1 cellular context compared by ENCODE assay signal in the genomic region with DNA sequence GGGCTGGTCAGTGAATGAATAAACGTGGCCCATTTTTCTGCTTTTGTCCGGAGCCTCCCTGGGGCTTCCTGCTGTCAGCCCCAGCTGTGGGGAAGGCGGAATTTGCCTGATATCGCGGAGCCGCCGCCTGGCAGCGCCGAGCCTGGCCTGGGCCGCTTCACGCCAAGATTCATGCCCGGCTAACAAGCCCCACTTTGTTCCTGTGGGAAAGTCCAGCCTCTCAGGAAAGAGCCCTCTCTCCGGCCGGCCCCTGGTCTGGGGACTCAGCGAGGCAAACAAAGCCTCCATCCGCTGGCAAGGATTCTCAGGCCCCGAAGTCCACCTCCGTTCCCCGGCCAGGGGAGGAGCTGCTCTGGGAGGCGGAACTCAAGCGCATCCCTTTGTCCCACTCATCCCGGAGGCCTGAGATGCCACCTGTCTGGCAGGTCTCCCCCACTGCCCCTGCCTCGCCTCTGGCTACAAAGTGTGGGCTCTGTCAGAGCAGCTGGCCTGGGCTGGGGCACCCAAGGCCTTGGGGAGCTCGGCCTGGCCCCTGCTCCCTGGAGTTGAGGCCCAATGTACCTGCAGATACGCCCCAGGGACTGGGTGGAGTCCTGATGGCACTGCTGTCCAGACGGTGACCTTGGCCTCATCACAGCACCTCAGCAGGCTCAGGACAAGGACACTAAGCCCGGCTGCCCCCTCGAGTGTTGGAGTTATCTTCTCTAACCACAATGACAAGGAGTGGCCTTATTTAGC.
TF ChIP-seq lines count a peak whose summit lies in the region.

No MANE protein-coding gene starts in this region.

TF ChIP-seq in HepG2, 621 proteins besides CTCF, POLR2A, EP300 and RAD21:
- TF ChIP-seq ZNF839 (CRISPR knock-in tag; IDR thresholded peaks at IDR 0.05; ENCODE audit: borderline replicate concordance) (no peak), ZSCAN21 (CRISPR knock-in tag; IDR thresholded peaks at IDR 0.05; ENCODE audit: borderline replicate concordance) (0 out of 2 replicates have a peak, but pooled peaks have one; percentile 21), HNRNPLL (IDR thresholded peaks at IDR 0.05; ENCODE audit: low read depth, low read length, poor library complexity, severe bottlenecking) (peak; percentile 31), CHD4 (IDR thresholded peaks at IDR 0.05; ENCODE audit: borderline replicate concordance, low read length) (no peak), ZNF331 (CRISPR knock-in tag; IDR thresholded peaks at IDR 0.05) (no peak), GATAD2A (CRISPR knock-in tag; IDR thresholded peaks at IDR 0.05) (no peak), FOXK1 (CRISPR knock-in tag; IDR thresholded peaks at IDR 0.05; ENCODE audit: borderline replicate concordance, low read depth) (no peak), HES4 (CRISPR knock-in tag; IDR thresholded peaks at IDR 0.05; ENCODE audit: borderline replicate concordance) (no peak), RFXANK (CRISPR knock-in tag; IDR thresholded peaks at IDR 0.05) (no peak), ZNF773 (CRISPR knock-in tag; IDR thresholded peaks at IDR 0.05; ENCODE audit: borderline replicate concordance) (no peak), POLR2AphosphoS2 (IDR thresholded peaks at IDR 0.05; ENCODE audit: low read depth, low read length) (no peak), SAFB2 (CRISPR knock-in tag; IDR thresholded peaks at IDR 0.05; ENCODE audit: borderline replicate concordance, low read depth) (no peak), HIVEP1 (CRISPR knock-in tag; IDR thresholded peaks at IDR 0.05) (no peak), ZNF441 (CRISPR knock-in tag; IDR thresholded peaks at IDR 0.05; ENCODE audit: borderline replicate concordance) (peak; percentile 54; the same call in 1 of the 2 replicates), ZNF501 (CRISPR knock-in tag; IDR thresholded peaks at IDR 0.05) (no peak), PHF21A (CRISPR knock-in tag; IDR thresholded peaks at IDR 0.05) (0 out of 2 replicates have a peak, but pooled peaks have one; percentile 20), ZNF350 (CRISPR knock-in tag; IDR thresholded peaks at IDR 0.05; ENCODE audit: borderline replicate concordance, low read depth) (0 out of 2 replicates have a peak, but pooled peaks have one; percentile 26), ZFX (CRISPR knock-in tag; IDR thresholded peaks at IDR 0.05; ENCODE audit: low read depth) (peak; percentile 19; the same call in 1 of the 2 replicates)
- TF ChIP-seq, protein P1, sequence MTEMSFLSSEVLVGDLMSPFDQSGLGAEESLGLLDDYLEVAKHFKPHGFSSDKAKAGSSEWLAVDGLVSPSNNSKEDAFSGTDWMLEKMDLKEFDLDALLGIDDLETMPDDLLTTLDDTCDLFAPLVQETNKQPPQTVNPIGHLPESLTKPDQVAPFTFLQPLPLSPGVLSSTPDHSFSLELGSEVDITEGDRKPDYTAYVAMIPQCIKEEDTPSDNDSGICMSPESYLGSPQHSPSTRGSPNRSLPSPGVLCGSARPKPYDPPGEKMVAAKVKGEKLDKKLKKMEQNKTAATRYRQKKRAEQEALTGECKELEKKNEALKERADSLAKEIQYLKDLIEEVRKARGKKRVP (CRISPR knock-in tag; IDR thresholded peaks at IDR 0.05) = no peak
- TF ChIP-seq, protein P2, sequence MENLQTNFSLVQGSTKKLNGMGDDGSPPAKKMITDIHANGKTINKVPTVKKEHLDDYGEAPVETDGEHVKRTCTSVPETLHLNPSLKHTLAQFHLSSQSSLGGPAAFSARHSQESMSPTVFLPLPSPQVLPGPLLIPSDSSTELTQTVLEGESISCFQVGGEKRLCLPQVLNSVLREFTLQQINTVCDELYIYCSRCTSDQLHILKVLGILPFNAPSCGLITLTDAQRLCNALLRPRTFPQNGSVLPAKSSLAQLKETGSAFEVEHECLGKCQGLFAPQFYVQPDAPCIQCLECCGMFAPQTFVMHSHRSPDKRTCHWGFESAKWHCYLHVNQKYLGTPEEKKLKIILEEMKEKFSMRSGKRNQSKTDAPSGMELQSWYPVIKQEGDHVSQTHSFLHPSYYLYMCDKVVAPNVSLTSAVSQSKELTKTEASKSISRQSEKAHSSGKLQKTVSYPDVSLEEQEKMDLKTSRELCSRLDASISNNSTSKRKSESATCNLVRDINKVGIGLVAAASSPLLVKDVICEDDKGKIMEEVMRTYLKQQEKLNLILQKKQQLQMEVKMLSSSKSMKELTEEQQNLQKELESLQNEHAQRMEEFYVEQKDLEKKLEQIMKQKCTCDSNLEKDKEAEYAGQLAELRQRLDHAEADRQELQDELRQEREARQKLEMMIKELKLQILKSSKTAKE (CRISPR knock-in tag; IDR thresholded peaks at IDR 0.05; ENCODE audit: borderline replicate concordance) = no peak
- TF ChIP-seq, protein P3, sequence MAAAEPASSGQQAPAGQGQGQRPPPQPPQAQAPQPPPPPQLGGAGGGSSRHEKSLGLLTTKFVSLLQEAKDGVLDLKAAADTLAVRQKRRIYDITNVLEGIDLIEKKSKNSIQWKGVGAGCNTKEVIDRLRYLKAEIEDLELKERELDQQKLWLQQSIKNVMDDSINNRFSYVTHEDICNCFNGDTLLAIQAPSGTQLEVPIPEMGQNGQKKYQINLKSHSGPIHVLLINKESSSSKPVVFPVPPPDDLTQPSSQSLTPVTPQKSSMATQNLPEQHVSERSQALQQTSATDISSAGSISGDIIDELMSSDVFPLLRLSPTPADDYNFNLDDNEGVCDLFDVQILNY (CRISPR knock-in tag; conservative IDR thresholded peaks at IDR 0.05) = no peak
- TF ChIP-seq, protein P4, sequence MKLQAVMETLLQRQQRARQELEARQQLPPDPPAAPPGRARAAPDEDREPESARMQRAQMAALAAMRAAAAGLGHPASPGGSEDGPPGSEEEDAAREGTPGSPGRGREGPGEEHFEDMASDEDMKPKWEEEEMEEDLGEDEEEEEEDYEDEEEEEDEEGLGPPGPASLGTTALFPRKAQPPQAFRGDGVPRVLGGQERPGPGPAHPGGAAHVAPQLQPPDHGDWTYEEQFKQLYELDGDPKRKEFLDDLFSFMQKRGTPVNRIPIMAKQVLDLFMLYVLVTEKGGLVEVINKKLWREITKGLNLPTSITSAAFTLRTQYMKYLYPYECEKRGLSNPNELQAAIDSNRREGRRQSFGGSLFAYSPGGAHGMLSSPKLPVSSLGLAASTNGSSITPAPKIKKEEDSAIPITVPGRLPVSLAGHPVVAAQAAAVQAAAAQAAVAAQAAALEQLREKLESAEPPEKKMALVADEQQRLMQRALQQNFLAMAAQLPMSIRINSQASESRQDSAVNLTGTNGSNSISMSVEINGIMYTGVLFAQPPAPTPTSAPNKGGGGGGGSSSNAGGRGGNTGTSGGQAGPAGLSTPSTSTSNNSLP (IDR thresholded peaks at IDR 0.05; ENCODE audit: low read depth, low read length) = no peak
- TF ChIP-seq, protein P5, sequence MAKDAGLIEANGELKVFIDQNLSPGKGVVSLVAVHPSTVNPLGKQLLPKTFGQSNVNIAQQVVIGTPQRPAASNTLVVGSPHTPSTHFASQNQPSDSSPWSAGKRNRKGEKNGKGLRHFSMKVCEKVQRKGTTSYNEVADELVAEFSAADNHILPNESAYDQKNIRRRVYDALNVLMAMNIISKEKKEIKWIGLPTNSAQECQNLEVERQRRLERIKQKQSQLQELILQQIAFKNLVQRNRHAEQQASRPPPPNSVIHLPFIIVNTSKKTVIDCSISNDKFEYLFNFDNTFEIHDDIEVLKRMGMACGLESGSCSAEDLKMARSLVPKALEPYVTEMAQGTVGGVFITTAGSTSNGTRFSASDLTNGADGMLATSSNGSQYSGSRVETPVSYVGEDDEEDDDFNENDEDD (CRISPR knock-in tag; IDR thresholded peaks at IDR 0.05; ENCODE audit: borderline replicate concordance) = no peak
- TF ChIP-seq, protein P6, sequence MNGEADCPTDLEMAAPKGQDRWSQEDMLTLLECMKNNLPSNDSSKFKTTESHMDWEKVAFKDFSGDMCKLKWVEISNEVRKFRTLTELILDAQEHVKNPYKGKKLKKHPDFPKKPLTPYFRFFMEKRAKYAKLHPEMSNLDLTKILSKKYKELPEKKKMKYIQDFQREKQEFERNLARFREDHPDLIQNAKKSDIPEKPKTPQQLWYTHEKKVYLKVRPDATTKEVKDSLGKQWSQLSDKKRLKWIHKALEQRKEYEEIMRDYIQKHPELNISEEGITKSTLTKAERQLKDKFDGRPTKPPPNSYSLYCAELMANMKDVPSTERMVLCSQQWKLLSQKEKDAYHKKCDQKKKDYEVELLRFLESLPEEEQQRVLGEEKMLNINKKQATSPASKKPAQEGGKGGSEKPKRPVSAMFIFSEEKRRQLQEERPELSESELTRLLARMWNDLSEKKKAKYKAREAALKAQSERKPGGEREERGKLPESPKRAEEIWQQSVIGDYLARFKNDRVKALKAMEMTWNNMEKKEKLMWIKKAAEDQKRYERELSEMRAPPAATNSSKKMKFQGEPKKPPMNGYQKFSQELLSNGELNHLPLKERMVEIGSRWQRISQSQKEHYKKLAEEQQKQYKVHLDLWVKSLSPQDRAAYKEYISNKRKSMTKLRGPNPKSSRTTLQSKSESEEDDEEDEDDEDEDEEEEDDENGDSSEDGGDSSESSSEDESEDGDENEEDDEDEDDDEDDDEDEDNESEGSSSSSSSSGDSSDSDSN (CRISPR knock-in tag; IDR thresholded peaks at IDR 0.05) = peak; percentile 69
- TF ChIP-seq, protein P7, sequence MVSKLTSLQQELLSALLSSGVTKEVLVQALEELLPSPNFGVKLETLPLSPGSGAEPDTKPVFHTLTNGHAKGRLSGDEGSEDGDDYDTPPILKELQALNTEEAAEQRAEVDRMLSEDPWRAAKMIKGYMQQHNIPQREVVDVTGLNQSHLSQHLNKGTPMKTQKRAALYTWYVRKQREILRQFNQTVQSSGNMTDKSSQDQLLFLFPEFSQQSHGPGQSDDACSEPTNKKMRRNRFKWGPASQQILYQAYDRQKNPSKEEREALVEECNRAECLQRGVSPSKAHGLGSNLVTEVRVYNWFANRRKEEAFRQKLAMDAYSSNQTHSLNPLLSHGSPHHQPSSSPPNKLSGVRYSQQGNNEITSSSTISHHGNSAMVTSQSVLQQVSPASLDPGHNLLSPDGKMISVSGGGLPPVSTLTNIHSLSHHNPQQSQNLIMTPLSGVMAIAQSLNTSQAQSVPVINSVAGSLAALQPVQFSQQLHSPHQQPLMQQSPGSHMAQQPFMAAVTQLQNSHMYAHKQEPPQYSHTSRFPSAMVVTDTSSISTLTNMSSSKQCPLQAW (CRISPR knock-in tag; IDR thresholded peaks at IDR 0.05) = no peak
